In the genomic region with DNA sequence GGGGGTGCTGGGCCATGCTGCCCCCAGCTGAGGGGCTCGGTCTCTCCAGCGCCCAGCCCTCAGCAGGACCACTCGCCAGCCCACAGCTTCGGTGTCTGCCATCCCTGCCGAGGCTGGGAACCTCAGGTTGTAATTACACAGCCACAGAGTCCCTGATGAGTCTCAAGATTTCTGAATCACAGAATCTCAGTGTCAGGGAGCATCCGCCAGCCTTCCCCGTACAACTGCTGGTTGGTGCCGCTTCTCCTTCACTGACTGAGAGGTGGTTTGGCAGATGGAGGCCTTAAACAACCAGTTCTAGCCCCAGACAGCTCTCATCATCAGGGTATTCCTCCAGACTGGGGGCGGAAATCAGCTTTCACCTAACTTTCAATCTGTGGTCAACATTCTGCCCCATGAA, we compare ENCODE assay signal across 26 cellular contexts. TPM values are rescaled to one million over a fixed set of nuclear protein-coding genes. Genes with fewer than 3 reads are reported as not detected.
"Had no signal": no experiment of that assay in that cellular context is flagged by ENCODE, and none has a peak within 500 bp of the region (broad histone marks: within the 10 kb centered on the region; RNA-seq: fewer than 3 reads in every experiment).

No MANE protein-coding gene starts in this region.

- H3K27ac ChIP-seq: ascending aorta, brain microvascular endothelial cell, cardiac muscle cell, SJSA1 had no signal

- H3K36me3 Mint-ChIP-seq: activated CD8-positive, alpha-beta memory T cell treated with anti-CD3 and anti-CD28 coated beads, Interleukin-2, amount 10 ng/mL, durations not matched to agents 7 days and 5 days; activated naive CD4-positive, alpha-beta T cell treated with anti-CD3 and anti-CD28 coated beads, Interleukin-2, amount 50 U/mL, for 72 hours had no signal

- H3K4me1 ChIP-seq: ascending aorta, SJSA1 had no signal

- H3K4me3 ChIP-seq: ascending aorta, cardiac muscle cell, SJSA1 had no signal

- H3K36me3 ChIP-seq: ascending aorta, brain microvascular endothelial cell, cardiac muscle cell, SJSA1 had no signal

- H3K27me3 ChIP-seq: ascending aorta, brain microvascular endothelial cell, cardiac muscle cell had no signal

- H3K9me3 Mint-ChIP-seq: activated B cell treated with CpG ODN at 0.5 μM for 24 hours; activated CD4-positive, alpha-beta T cell treated with anti-CD3 and anti-CD28 coated beads, Interleukin-2, amount 10 ng/mL, durations not matched to agents 24 days and 14 days; activated naive CD4-positive, alpha-beta T cell treated with anti-CD3 and anti-CD28 coated beads, Interleukin-2, amount 50 U/mL, for 72 hours; activated naive CD8-positive, alpha-beta T cell treated with anti-CD3 and anti-CD28 coated beads, Interleukin-2, amount 50 U/mL, for 24 hours; activated T-cell treated with anti-CD3 and anti-CD28 coated beads, Interleukin-2, amount 50 U/mL, for 24 hours; T-helper 1 cell treated with Interleukin-12 subunit alpha and Interleukin-12 subunit beta and Interleukin-4 antibody, amounts not matched to agents 30 μg/mL and 1 μg/mL, for 36 hours had no signal

- ATAC-seq: activated CD8-positive, alpha-beta memory T cell treated with anti-CD3 and anti-CD28 coated beads, Interleukin-2, amount 10 ng/mL, durations not matched to agents 7 days and 5 days; activated naive CD4-positive, alpha-beta T cell treated with anti-CD3 and anti-CD28 coated beads, Interleukin-2, amount 50 U/mL, for 72 hours; activated naive CD8-positive, alpha-beta T cell treated with anti-CD3 and anti-CD28 coated beads, Interleukin-2, amount 50 U/mL, for 24 hours; PC-3; SK-N-SH treated with all-trans-retinoic acid at 6 μM for 48 hours had no signal

- H3K27me3 Mint-ChIP-seq: activated CD4-positive, alpha-beta T cell treated with anti-CD3 and anti-CD28 coated beads, Interleukin-2, amount 10 ng/mL, durations not matched to agents 24 days and 14 days; activated CD8-positive, alpha-beta memory T cell treated with anti-CD3 and anti-CD28 coated beads, Interleukin-2, amount 10 ng/mL, durations not matched to agents 7 days and 5 days had no signal

- H3K4me3 Mint-ChIP-seq: activated B cell treated with CpG ODN at 0.5 μM for 24 hours; activated CD4-positive, alpha-beta T cell treated with anti-CD3 and anti-CD28 coated beads, Interleukin-2, amount 10 ng/mL, durations not matched to agents 24 days and 14 days; activated CD8-positive, alpha-beta memory T cell treated with anti-CD3 and anti-CD28 coated beads, Interleukin-2, amount 10 ng/mL, durations not matched to agents 7 days and 5 days; activated naive CD8-positive, alpha-beta T cell treated with anti-CD3 and anti-CD28 coated beads, Interleukin-2, amount 50 U/mL, for 24 hours; activated T-cell treated with anti-CD3 and anti-CD28 coated beads, Interleukin-2, amount 50 U/mL, for 24 hours; T-helper 1 cell treated with Interleukin-12 subunit alpha and Interleukin-12 subunit beta and Interleukin-4 antibody, amounts not matched to agents 30 μg/mL and 1 μg/mL, for 36 hours had no signal

- DNase-seq: activated B cell treated with CpG ODN at 0.5 μM for 24 hours; activated CD4-positive, alpha-beta T cell treated with anti-CD3 and anti-CD28 coated beads for 1 hour; activated CD4-positive, alpha-beta T cell treated with anti-CD3 and anti-CD28 coated beads, Interleukin-2, amount 10 ng/mL, durations not matched to agents 24 days and 14 days; activated CD4-positive, alpha-beta T cell treated with anti-CD3 and anti-CD28 coated beads, Interleukin-2, amount 50 U/mL, for 48 hours; activated CD8-positive, alpha-beta memory T cell treated with anti-CD3 and anti-CD28 coated beads, Interleukin-2, amount 10 ng/mL, durations not matched to agents 7 days and 5 days; activated effector memory CD4-positive, alpha-beta T cell treated with anti-CD3 and anti-CD28 coated beads, Interleukin-2, amount 50 U/mL, for 16 hours; activated naive CD4-positive, alpha-beta T cell treated with Interleukin-2 at 50 U/mL for 16 hours; activated naive CD8-positive, alpha-beta T cell treated with anti-CD3 and anti-CD28 coated beads, Interleukin-2, amount 50 U/mL, for 24 hours; activated T-cell treated with anti-CD3 and anti-CD28 coated beads, Interleukin-2, amount 50 U/mL, for 24 hours; amniotic stem cell; brain microvascular endothelial cell; NCI-H1048; NCI-H146; NCI-H187 treated with DMSO at 0.1 percent for 48 hours; NCI-H446; NCI-H524; PC-3; SHP77; SW 1271 had no signal

- H3K4me1 Mint-ChIP-seq: activated B cell treated with CpG ODN at 0.5 μM for 24 hours; activated CD4-positive, alpha-beta T cell treated with anti-CD3 and anti-CD28 coated beads, Interleukin-2, amount 10 ng/mL, durations not matched to agents 24 days and 14 days; activated CD8-positive, alpha-beta memory T cell treated with anti-CD3 and anti-CD28 coated beads, Interleukin-2, amount 10 ng/mL, durations not matched to agents 7 days and 5 days; activated naive CD8-positive, alpha-beta T cell treated with anti-CD3 and anti-CD28 coated beads, Interleukin-2, amount 50 U/mL, for 24 hours had no signal

- H3K9me3 ChIP-seq: ascending aorta, SJSA1 had no signal

- H3K27ac Mint-ChIP-seq: activated B cell treated with CpG ODN at 0.5 μM for 24 hours; activated CD4-positive, alpha-beta T cell treated with anti-CD3 and anti-CD28 coated beads, Interleukin-2, amount 10 ng/mL, durations not matched to agents 24 days and 14 days; activated CD8-positive, alpha-beta memory T cell treated with anti-CD3 and anti-CD28 coated beads, Interleukin-2, amount 10 ng/mL, durations not matched to agents 7 days and 5 days; activated naive CD4-positive, alpha-beta T cell treated with anti-CD3 and anti-CD28 coated beads, Interleukin-2, amount 50 U/mL, for 72 hours; activated naive CD8-positive, alpha-beta T cell treated with anti-CD3 and anti-CD28 coated beads, Interleukin-2, amount 50 U/mL, for 24 hours; activated T-cell treated with anti-CD3 and anti-CD28 coated beads, Interleukin-2, amount 50 U/mL, for 24 hours; T-helper 1 cell treated with Interleukin-12 subunit alpha and Interleukin-12 subunit beta and Interleukin-4 antibody, amounts not matched to agents 30 μg/mL and 1 μg/mL, for 36 hours had no signal

RNA-seq across cellular contexts. Expression of a gene that starts 13.7 kb away (rescaled TPM):
- total RNA-seq: activated B cell treated with CpG ODN at 0.5 μM for 24 hours, ascending aorta, M059J, PC-3 had no signal
